ENCODE assay signal across 8 cellular contexts in the genomic region with DNA sequence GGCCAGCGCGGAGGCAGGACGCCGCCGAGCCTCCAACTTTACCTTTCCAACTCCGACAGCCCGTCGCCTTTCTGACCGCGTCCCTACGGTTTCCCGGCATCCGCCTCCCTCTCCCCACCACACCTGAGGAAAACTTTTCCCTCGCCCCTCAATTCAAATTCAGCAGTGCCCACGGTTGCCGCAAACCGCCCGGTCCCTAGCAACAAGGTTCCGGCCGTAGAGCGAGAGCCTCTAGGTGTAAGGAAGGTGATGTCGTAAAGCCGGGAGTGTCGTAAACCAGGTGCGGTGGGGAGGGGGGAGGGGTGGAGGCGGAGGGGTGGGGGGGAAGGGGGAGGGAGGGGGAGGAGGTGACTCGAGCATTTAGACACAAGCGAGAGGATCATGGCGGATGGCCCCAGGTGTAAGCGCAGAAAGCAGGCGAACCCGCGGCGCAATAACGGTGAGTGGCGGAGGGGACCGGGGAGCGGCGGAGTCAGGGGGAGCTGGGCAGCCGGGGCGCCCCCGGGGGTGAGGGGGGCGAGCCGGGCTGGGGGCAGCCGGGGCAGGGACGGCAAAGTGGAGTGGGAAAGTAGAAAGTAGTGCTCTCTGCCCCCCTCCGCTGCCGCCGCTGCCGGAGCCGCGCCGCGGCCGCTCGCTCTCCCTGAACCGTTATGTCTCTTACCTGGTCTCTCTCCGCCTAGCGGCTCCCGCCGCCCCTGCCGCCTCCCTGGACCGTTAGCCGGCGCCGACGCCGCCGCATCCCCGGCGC. TPM values are rescaled to one million over a fixed set of nuclear protein-coding genes. Genes with fewer than 3 reads are reported as not detected.
DNase-seq lines count a peak whose midpoint lies in the region; ATAC-seq lines count a peak whose summit lies in the region.

A gene (plus strand): TSS at position 363 of the 748 bp plus-strand sequence. CDS start 19 bp downstream, at position 382.

- DNase-seq in AG08395 (ENCODE audit: low spot score) (peak; percentile 79), NCI-H2227 treated with DMSO at 0.1 percent for 48 hours (lab: John Stamatoyannopoulos, UW) (peak; percentile 77), cerebellum (ENCODE audit: low spot score) (peak; percentile 89), kidney glomerular epithelial cell (lab: John Stamatoyannopoulos, UW) (peak; percentile 84)
- peak; percentile 85 for DNase-seq in activated CD4-positive, alpha-beta T cell treated with anti-CD3 and anti-CD28 coated beads for 1 hour
- peak; percentile 77 to 89 (median 84) for DNase-seq in stimulated activated CD4-positive, alpha-beta T cell treated with anti-CD3 and anti-CD28 coated beads, Interleukin-1b, Interleukin-23, amount 100 ng/mL, for 24 hours (ENCODE audit: low read depth in 4 of 4, low spot score in 1 of 4)

- peak; percentile 23 for ATAC-seq in GM18870 (IDR thresholded peaks at IDR 0.05; ENCODE audit: unreplicated experiment)
- peak; percentile 33 for ATAC-seq in HG03139 (IDR thresholded peaks at IDR 0.05; ENCODE audit: unreplicated experiment)

RNA-seq across cellular contexts. Expression of the gene that starts here (rescaled TPM):
- 127 TPM for total RNA-seq in cerebellum

Comparison
In these comparisons a context has a peak if more than half of its experiments do, and no peak if none do; other contexts are left out.
1. Peak in every context shown above with its lines: DNase-seq and ATAC-seq.